1 cellular context compared by ENCODE assay signal in genomic region chr14:22842211-22843122, GRCh38.
TF ChIP-seq lines count a peak whose summit lies in the region.

No MANE protein-coding gene starts in this region.

TF ChIP-seq in IMR-90, 13 proteins besides CTCF, POLR2A, EP300 and RAD21:
- TF ChIP-seq USF2 (IDR thresholded peaks at IDR 0.05; ENCODE audit: low read depth, low read length), result no peak
- TF ChIP-seq ELK1 (IDR thresholded peaks at IDR 0.05; ENCODE audit: borderline replicate concordance, low read depth, low read length), result no peak
- TF ChIP-seq RCOR1 (IDR thresholded peaks at IDR 0.05; ENCODE audit: insufficient replicate concordance, low read length), result no peak
- TF ChIP-seq FOS (IDR thresholded peaks at IDR 0.05; ENCODE audit: low read depth, low read length), result no peak
- TF ChIP-seq MAFK (IDR thresholded peaks at IDR 0.05; ENCODE audit: low read depth, low read length), result no peak
- TF ChIP-seq BHLHE40 (IDR thresholded peaks at IDR 0.05; ENCODE audit: low read depth, low read length), result no peak
- no peak for TF ChIP-seq MAZ (IDR thresholded peaks at IDR 0.05; ENCODE audit: borderline replicate concordance, low read depth, low read length)
- TF ChIP-seq CHD1 (IDR thresholded peaks at IDR 0.05; ENCODE audit: low read depth, low read length), result no peak
- no peak for TF ChIP-seq MXI1 (IDR thresholded peaks at IDR 0.05; ENCODE audit: borderline replicate concordance, low read depth, low read length)
- TF ChIP-seq SMC3 (IDR thresholded peaks at IDR 0.05; ENCODE audit: low read depth, low read length), result no peak
- TF ChIP-seq CEBPB (IDR thresholded peaks at IDR 0.05; ENCODE audit: low read depth, low read length), result no peak
- TF ChIP-seq RFX5 (IDR thresholded peaks at IDR 0.05; ENCODE audit: low read depth, low read length), result no peak
- TF ChIP-seq NFE2L2 (IDR thresholded peaks at IDR 0.05; ENCODE audit: low read depth, low read length), result no peak
